Comparison of ENCODE assay signal across 8 cellular contexts in the genomic region with DNA sequence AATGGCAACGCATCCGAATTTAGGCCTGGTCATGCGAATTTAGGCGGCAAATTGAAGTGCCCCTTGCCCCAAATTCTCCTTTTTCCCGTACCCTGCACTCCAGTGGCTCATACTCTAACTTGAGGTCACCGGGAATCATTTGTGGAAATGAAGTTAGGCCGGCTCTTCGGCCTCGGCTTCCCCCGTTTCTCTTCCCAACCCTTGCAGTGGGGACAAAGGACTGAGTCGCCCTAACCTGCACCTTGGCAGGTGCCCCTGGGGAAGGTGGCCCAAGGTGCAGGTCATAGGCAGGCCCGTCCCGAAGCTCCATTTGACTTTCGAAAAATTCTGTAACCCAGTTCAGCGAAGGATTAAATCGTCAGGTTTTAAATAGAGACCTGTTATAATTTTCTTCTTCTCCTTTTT. TPM values are rescaled to one million over a fixed set of nuclear protein-coding genes. Genes with fewer than 3 reads are reported as not detected.
DNase-seq lines count a peak whose midpoint lies in the region; ATAC-seq and TF ChIP-seq lines count a peak whose summit lies in the region.

No MANE protein-coding gene starts in this region.

- H3K4me1 ChIP-seq in DND-41 (ENCODE audit: insufficient read depth, low read length) (peaks cover 36% of the 10 kb centered on the region), Karpas-422 (ENCODE audit: low read length) (peaks cover 27% of the 10 kb centered on the region)

- H3K27me3 Mint-ChIP-seq in natural killer cell (ENCODE audit: low read depth in 2 of 2): no peaks in the 10 kb centered on the region

- H3K27ac Mint-ChIP-seq in natural killer cell: peak overlapping the region in 1 of 2 donors; percentile 87

- H3K9me2 ChIP-seq in Karpas-422 (replicated peaks; ENCODE audit: insufficient read depth, low read length): no peaks in the 10 kb centered on the region

- peak overlapping the region; percentile 96 for H3K9ac ChIP-seq in DND-41 (ENCODE audit: low read depth, low read length)
- peak overlapping the region; percentile 92 for H3K9ac ChIP-seq in Karpas-422 (ENCODE audit: low read length)

- H3K79me2 ChIP-seq in DND-41 (ENCODE audit: insufficient read depth, low read length) (peaks cover 39% of the 10 kb centered on the region), Karpas-422 (ENCODE audit: low read length) (peaks cover 7% of the 10 kb centered on the region; the same call in 1 of the 2 replicates)

- peak overlapping the region; percentile 92 for H3K4me2 ChIP-seq in DND-41 (ENCODE audit: insufficient read depth, low read length)
- H3K4me2 ChIP-seq in Karpas-422 (ENCODE audit: low read depth, low read length, poor library complexity, severe bottlenecking): peak overlapping the region; percentile 91

- H3K36me3 ChIP-seq in DND-41 (ENCODE audit: insufficient read depth, low read length) (peaks cover 10% of the 10 kb centered on the region; the same call in 1 of the 2 replicates), Karpas-422 (ENCODE audit: insufficient read depth, low read length) (no peaks in the 10 kb centered on the region)

- no peaks in the 10 kb centered on the region for H3K9me3 ChIP-seq in DND-41 (ENCODE audit: insufficient read depth, low read length, severe bottlenecking)
- H3K9me3 ChIP-seq in Karpas-422 (ENCODE audit: low read length): no peaks in the 10 kb centered on the region

- H4K20me1 ChIP-seq in DND-41 (ENCODE audit: insufficient read depth, low read length) (no peaks in the 10 kb centered on the region), Karpas-422 (ENCODE audit: insufficient read depth, low read depth, low read length) (no peaks in the 10 kb centered on the region)

- peak overlapping the region; percentile 93 for H2AFZ ChIP-seq in DND-41 (ENCODE audit: low read depth, low read length)
- H2AFZ ChIP-seq in Karpas-422 (ENCODE audit: low read length): peak overlapping the region; percentile 72

- H3K27me3 ChIP-seq in DND-41 (ENCODE audit: insufficient read depth, low read length, poor library complexity): no peaks in the 10 kb centered on the region
- H3K27me3 ChIP-seq in Karpas-422 (ENCODE audit: low read length): no peaks in the 10 kb centered on the region
- no peaks in the 10 kb centered on the region for H3K27me3 ChIP-seq in dorsolateral prefrontal cortex

- ATAC-seq in DND-41 (ENCODE audit: insufficient read depth, low read depth) (peak; percentile 15; the same call in 1 of the 3 replicates), natural killer cell (no peak)

- H3K4me3 ChIP-seq in DND-41 (ENCODE audit: low read depth in 1 of 2, low read length in 2 of 2) (peak overlapping the region; percentile 76 to 83), Karpas-422 (ENCODE audit: low read length) (peak overlapping the region; percentile 80), dorsolateral prefrontal cortex (peak overlapping the region; percentile 59 to 96 (median 82))

- DNase-seq in DND-41: no peak
- DNase-seq in Karpas-422: no peak
- peak in 1 of 10 donors; percentile 14 for DNase-seq in dorsolateral prefrontal cortex
- no peak for DNase-seq in natural killer cell
- DNase-seq in NCI-H2171 treated with DMSO at 0.1 percent for 48 hours (lab: John Stamatoyannopoulos, UW): no peak
- DNase-seq in hypothalamus (lab: John Stamatoyannopoulos, UW): no peak
- no peak for DNase-seq in GM19240 (ENCODE audit: insufficient read length, low spot score)
- no peak for DNase-seq in UCSD-AML1 (lab: John Stamatoyannopoulos, UW; ENCODE audit: unreplicated experiment)

- peak overlapping the region; percentile 68 for H3K4me3 Mint-ChIP-seq in natural killer cell

- H3K36me3 Mint-ChIP-seq in natural killer cell: no peaks in the 10 kb centered on the region

- H3K4me1 Mint-ChIP-seq in natural killer cell: peaks cover 0 to 10% of the 10 kb centered on the region in 2 donors

- H3K9me3 Mint-ChIP-seq in natural killer cell: no peaks in the 10 kb centered on the region

- no peak for TF ChIP-seq CTCF in DND-41 (IDR thresholded peaks at IDR 0.05; ENCODE audit: borderline replicate concordance, extremely low read depth, low read length, poor library complexity, severe bottlenecking)
- no peak for TF ChIP-seq CTCF in dorsolateral prefrontal cortex (IDR thresholded peaks at IDR 0.05 in 54 of 56, conservative IDR thresholded peaks at IDR 0.05 in 2 of 56; ENCODE audit: low read depth in 1 of 56, partially characterized antibody in 56 of 56)
- TF ChIP-seq CTCF in natural killer cell (IDR thresholded peaks at IDR 0.05): no peak

- intact Hi-C loops in dorsolateral prefrontal cortex (cut with DNase I): loop anchor here (1.0 to 10.0 kb wide), 6 partner anchors 17 to 508 kb away; a partner anchor contains a TSS
- intact Hi-C loops in natural killer cell (cut with micrococcal nuclease): loop anchor here (1.0 to 10.0 kb wide), 4 partner anchors 48 to 520 kb away; a partner anchor contains a TSS

- H3K27ac ChIP-seq in DND-41 (ENCODE audit: low read length): peak overlapping the region; percentile 96
- H3K27ac ChIP-seq in Karpas-422 (ENCODE audit: low read length): no peak overlapping the region
- peak overlapping the region; percentile 86 to 99 (median 98) for H3K27ac ChIP-seq in dorsolateral prefrontal cortex

RNA-seq across cellular contexts. Expression of a gene that starts 0.8 kb away (rescaled TPM):
- 15.6 and 25.7 TPM in 2 replicates for total RNA-seq in Karpas-422 (2014; rRNA removed; shearing (Covaris generic); ENCODE audit: low replicate concordance)
- total RNA-seq in dorsolateral prefrontal cortex (10 to 100 TPM in 112 of 120 experiments, 1 to 10 TPM in 8; 6.0 to 34.8 (median 15.9) TPM), natural killer cell (1 to 10 TPM; 3.5 to 5.6 (median 4.5) TPM)

RNA-seq across cellular contexts. Expression of a gene that starts 48.9 kb away (rescaled TPM):
- 118 and 165 TPM in 2 replicates for total RNA-seq in Karpas-422 (2014; rRNA removed; shearing (Covaris generic); ENCODE audit: low replicate concordance)
- total RNA-seq in dorsolateral prefrontal cortex (100 to 1,000 TPM in 101 of 120 experiments, 10 to 100 TPM in 19; 53.1 to 690 (median 173) TPM), natural killer cell (100 to 1,000 TPM in 2 of 3 donors, 10 to 100 TPM in 1; 86.9 to 113 (median 102) TPM)
